In the genomic region with DNA sequence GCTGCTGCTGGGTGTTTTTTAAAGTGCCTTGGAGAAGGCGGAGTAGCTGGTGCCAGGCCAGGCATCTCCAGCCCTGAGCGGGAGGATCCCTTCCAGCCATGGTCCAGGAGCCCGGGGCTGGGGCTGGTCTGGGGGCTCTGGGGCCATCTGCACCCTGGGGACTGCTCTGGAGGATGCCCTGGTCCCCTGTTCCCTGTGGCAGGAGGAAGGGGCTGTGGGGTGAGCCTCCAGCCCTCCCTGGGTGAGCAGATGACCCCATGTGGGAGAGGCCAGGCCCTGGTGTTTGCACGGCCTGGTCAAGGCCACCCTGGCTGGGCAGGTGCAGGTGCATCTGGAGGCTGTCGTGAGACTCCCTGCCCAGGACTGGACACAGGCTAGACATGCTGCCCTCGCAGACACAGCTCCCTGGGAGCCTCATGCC, we compare ENCODE assay signal across 1 cellular context.
TF ChIP-seq lines count a peak whose summit lies in the region.

No MANE protein-coding gene starts in this region.

TF ChIP-seq in HepG2, 621 proteins besides CTCF, POLR2A, EP300 and RAD21 (continued from another document):
- TF ChIP-seq PHF21A (CRISPR knock-in tag; IDR thresholded peaks at IDR 0.05) (0 out of 2 replicates have a peak, but pooled peaks have one; percentile 47), DNMT1 (CRISPR knock-in tag; IDR thresholded peaks at IDR 0.05) (0 out of 2 replicates have a peak, but pooled peaks have one; percentile 15), FOXA1 (IDR thresholded peaks at IDR 0.05) (no peak), FOXA1 (CRISPR knock-in tag; IDR thresholded peaks at IDR 0.05) (peak; percentile 48; the same call in 1 of the 2 replicates), DNMT3B (CRISPR knock-in tag; conservative IDR thresholded peaks at IDR 0.05) (no peak)
- TF ChIP-seq, protein P1, sequence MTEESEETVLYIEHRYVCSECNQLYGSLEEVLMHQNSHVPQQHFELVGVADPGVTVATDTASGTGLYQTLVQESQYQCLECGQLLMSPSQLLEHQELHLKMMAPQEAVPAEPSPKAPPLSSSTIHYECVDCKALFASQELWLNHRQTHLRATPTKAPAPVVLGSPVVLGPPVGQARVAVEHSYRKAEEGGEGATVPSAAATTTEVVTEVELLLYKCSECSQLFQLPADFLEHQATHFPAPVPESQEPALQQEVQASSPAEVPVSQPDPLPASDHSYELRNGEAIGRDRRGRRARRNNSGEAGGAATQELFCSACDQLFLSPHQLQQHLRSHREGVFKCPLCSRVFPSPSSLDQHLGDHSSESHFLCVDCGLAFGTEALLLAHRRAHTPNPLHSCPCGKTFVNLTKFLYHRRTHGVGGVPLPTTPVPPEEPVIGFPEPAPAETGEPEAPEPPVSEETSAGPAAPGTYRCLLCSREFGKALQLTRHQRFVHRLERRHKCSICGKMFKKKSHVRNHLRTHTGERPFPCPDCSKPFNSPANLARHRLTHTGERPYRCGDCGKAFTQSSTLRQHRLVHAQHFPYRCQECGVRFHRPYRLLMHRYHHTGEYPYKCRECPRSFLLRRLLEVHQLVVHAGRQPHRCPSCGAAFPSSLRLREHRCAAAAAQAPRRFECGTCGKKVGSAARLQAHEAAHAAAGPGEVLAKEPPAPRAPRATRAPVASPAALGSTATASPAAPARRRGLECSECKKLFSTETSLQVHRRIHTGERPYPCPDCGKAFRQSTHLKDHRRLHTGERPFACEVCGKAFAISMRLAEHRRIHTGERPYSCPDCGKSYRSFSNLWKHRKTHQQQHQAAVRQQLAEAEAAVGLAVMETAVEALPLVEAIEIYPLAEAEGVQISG (CRISPR knock-in tag; IDR thresholded peaks at IDR 0.05), result no peak
- TF ChIP-seq, protein P2, sequence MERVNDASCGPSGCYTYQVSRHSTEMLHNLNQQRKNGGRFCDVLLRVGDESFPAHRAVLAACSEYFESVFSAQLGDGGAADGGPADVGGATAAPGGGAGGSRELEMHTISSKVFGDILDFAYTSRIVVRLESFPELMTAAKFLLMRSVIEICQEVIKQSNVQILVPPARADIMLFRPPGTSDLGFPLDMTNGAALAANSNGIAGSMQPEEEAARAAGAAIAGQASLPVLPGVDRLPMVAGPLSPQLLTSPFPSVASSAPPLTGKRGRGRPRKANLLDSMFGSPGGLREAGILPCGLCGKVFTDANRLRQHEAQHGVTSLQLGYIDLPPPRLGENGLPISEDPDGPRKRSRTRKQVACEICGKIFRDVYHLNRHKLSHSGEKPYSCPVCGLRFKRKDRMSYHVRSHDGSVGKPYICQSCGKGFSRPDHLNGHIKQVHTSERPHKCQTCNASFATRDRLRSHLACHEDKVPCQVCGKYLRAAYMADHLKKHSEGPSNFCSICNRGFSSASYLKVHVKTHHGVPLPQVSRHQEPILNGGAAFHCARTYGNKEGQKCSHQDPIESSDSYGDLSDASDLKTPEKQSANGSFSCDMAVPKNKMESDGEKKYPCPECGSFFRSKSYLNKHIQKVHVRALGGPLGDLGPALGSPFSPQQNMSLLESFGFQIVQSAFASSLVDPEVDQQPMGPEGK (CRISPR knock-in tag; IDR thresholded peaks at IDR 0.05), result peak; percentile 21; the same call in 1 of the 2 replicates
- TF ChIP-seq, protein P3, sequence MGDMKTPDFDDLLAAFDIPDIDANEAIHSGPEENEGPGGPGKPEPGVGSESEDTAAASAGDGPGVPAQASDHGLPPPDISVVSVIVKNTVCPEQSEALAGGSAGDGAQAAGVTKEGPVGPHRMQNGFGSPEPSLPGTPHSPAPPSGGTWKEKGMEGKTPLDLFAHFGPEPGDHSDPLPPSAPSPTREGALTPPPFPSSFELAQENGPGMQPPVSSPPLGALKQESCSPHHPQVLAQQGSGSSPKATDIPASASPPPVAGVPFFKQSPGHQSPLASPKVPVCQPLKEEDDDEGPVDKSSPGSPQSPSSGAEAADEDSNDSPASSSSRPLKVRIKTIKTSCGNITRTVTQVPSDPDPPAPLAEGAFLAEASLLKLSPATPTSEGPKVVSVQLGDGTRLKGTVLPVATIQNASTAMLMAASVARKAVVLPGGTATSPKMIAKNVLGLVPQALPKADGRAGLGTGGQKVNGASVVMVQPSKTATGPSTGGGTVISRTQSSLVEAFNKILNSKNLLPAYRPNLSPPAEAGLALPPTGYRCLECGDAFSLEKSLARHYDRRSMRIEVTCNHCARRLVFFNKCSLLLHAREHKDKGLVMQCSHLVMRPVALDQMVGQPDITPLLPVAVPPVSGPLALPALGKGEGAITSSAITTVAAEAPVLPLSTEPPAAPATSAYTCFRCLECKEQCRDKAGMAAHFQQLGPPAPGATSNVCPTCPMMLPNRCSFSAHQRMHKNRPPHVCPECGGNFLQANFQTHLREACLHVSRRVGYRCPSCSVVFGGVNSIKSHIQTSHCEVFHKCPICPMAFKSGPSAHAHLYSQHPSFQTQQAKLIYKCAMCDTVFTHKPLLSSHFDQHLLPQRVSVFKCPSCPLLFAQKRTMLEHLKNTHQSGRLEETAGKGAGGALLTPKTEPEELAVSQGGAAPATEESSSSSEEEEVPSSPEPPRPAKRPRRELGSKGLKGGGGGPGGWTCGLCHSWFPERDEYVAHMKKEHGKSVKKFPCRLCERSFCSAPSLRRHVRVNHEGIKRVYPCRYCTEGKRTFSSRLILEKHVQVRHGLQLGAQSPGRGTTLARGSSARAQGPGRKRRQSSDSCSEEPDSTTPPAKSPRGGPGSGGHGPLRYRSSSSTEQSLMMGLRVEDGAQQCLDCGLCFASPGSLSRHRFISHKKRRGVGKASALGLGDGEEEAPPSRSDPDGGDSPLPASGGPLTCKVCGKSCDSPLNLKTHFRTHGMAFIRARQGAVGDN (CRISPR knock-in tag; IDR thresholded peaks at IDR 0.05), result peak; percentile 44
